Comparison of ENCODE assay signal across 8 cellular contexts in the genomic region with DNA sequence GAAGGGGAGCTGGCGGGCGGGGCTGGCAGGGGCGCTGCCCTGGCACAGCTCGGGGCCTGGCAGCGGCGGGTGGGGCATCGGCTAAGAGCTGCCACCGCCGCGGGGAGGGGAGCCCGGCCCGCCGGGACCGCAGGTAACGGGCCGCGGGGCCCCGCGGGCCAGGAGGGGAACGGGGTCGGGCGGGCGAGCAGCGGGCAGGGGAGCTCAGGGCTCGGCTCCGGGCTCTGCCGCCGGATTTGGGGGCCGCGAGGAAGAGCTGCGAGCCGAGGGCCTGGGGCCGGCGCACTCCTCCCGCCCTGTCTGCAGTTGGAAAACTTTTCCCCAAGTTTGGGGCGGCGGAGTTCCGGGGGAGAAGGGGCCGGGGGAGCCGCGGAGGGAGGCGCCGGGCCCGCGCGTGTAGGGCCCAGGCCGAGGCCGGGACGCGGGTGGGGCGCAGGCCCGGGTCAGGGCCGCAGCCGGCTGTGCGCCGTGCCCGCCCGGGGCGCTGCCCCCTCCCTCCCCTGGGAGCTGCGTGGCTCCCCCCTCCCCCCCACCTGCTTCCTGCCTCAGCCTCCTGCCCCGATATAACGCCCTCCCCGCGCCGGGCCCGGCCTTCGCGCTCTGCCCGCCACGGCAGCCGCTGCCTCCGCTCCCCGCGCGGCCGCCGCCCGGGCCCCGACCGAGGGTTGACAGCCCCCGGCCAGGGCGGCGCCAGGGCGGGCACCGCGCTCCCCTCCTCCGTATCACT. TPM values are rescaled to one million over a fixed set of nuclear protein-coding genes. Genes with fewer than 3 reads are reported as not detected.
DNase-seq lines count a peak whose midpoint lies in the region; ATAC-seq and TF ChIP-seq lines count a peak whose summit lies in the region.

No MANE protein-coding gene starts in this region.

- H3K27me3 Mint-ChIP-seq in activated naive CD8-positive, alpha-beta T cell treated with anti-CD3 and anti-CD28 coated beads, Interleukin-2, amount 50 U/mL, for 24 hours: peaks cover 32% of the 10 kb centered on the region

- peak overlapping the region in 3 of 5 donors; percentile 56 to 68 (median 64) for H3K9ac ChIP-seq in subcutaneous abdominal adipose tissue (ENCODE audit: low read length in 5 of 5)

- no peaks in the 10 kb centered on the region for H3K9me3 Mint-ChIP-seq in activated naive CD8-positive, alpha-beta T cell treated with anti-CD3 and anti-CD28 coated beads, Interleukin-2, amount 50 U/mL, for 24 hours

- H3K27ac ChIP-seq in left lung (peak overlapping the region; percentile 81 to 82), subcutaneous abdominal adipose tissue (ENCODE audit: low read depth, low read length) (peak overlapping the region; percentile 62)

- H3K9me3 ChIP-seq in left lung (no peaks in the 10 kb centered on the region), subcutaneous abdominal adipose tissue (ENCODE audit: control insufficient read depth in 5 of 5, low read length in 5 of 5) (no peaks in the 10 kb centered on the region)

- no peak overlapping the region for H3K27ac Mint-ChIP-seq in activated naive CD8-positive, alpha-beta T cell treated with anti-CD3 and anti-CD28 coated beads, Interleukin-2, amount 50 U/mL, for 24 hours

- H3K36me3 ChIP-seq in left lung: peaks cover 0 to 23% of the 10 kb centered on the region in 2 donors
- H3K36me3 ChIP-seq in subcutaneous abdominal adipose tissue (ENCODE audit: control insufficient read depth in 5 of 5, insufficient read depth in 5 of 5, low read length in 5 of 5): peaks cover 0 to 18% (median 14%) of the 10 kb centered on the region in 5 donors

- peak; percentile 69 for DNase-seq in stimulated activated CD4-positive, alpha-beta T cell treated with anti-CD3 and anti-CD28 coated beads, Interleukin-15, amount 100 ng/mL, for 24 hours
- DNase-seq in stimulated activated CD4-positive, alpha-beta T cell treated with anti-CD3 and anti-CD28 coated beads, Interleukin-12 subunit alpha, Interleukin-12 subunit beta, amount 100 ng/mL, for 4 hours: no peak
- DNase-seq in activated naive CD8-positive, alpha-beta T cell treated with anti-CD3 and anti-CD28 coated beads, Interleukin-2, amount 50 U/mL, for 24 hours: peak; percentile 52
- DNase-seq in left lung (peak in 1 of 2 donors; percentile 87), AG08396 (ENCODE audit: low spot score) (no peak), NCI-H2029 treated with DMSO at 0.1 percent for 48 hours (lab: John Stamatoyannopoulos, UW) (no peak), cerebellar cortex (ENCODE audit: low spot score) (no peak)

- H3K36me3 Mint-ChIP-seq in activated naive CD8-positive, alpha-beta T cell treated with anti-CD3 and anti-CD28 coated beads, Interleukin-2, amount 50 U/mL, for 24 hours (ENCODE audit: low read depth): peaks cover 11% of the 10 kb centered on the region

- intact Hi-C loops in left lung (cut with DNase I): loop anchor here in 1 of 2 donors (5.0 kb wide), 1 partner anchor 187 kb away; no protein-coding TSS in a partner anchor

- H3K4me3 ChIP-seq in left lung: peak overlapping the region; percentile 56 to 57
- H3K4me3 ChIP-seq in subcutaneous abdominal adipose tissue (ENCODE audit: low read depth in 1 of 5, low read length in 5 of 5): peak overlapping the region in 4 of 5 donors; percentile 56 to 75 (median 66)

- peak overlapping the region; percentile 70 for H3K4me3 Mint-ChIP-seq in activated naive CD8-positive, alpha-beta T cell treated with anti-CD3 and anti-CD28 coated beads, Interleukin-2, amount 50 U/mL, for 24 hours

- peaks cover 10 to 80% of the 10 kb centered on the region in 2 donors for H3K27me3 ChIP-seq in left lung
- peaks cover 11 to 40% (median 28%) of the 10 kb centered on the region in 5 donors for H3K27me3 ChIP-seq in subcutaneous abdominal adipose tissue (ENCODE audit: control insufficient read depth in 5 of 5, insufficient read depth in 4 of 5, low read length in 5 of 5)

- H3K4me1 Mint-ChIP-seq in activated naive CD8-positive, alpha-beta T cell treated with anti-CD3 and anti-CD28 coated beads, Interleukin-2, amount 50 U/mL, for 24 hours: peaks cover 35% of the 10 kb centered on the region

- TF ChIP-seq CTCF in left lung (IDR thresholded peaks at IDR 0.05): no peak

- H3K4me1 ChIP-seq in left lung (peaks cover 31 to 85% of the 10 kb centered on the region in 2 donors), subcutaneous abdominal adipose tissue (ENCODE audit: control insufficient read depth in 5 of 5, insufficient read depth in 5 of 5, low read length in 5 of 5) (peaks cover 5 to 83% (median 48%) of the 10 kb centered on the region in 5 donors)

- ATAC-seq in activated naive CD8-positive, alpha-beta T cell treated with anti-CD3 and anti-CD28 coated beads, Interleukin-2, amount 50 U/mL, for 24 hours: no peak
- no peak for ATAC-seq in left lung

RNA-seq across cellular contexts. Expression of a gene that starts 0.8 kb away (rescaled TPM):
- 10 to 100 TPM; 25.5 to 28.2 TPM for total RNA-seq in left lung

RNA-seq across cellular contexts. Expression of a gene that starts 13.8 kb away (rescaled TPM):
- 10 to 100 TPM; 26.1 to 28.7 TPM for total RNA-seq in left lung

RNA-seq across cellular contexts. Expression of a gene that starts 25.7 kb away (rescaled TPM):
- 10 to 100 TPM; 30.7 to 36.0 TPM for total RNA-seq in left lung

RNA-seq across cellular contexts. Expression of a gene that starts 30.5 kb away (rescaled TPM):
- 1 to 10 TPM; 2.7 to 5.1 TPM for total RNA-seq in left lung

Comparison
In these comparisons a context has a peak if more than half of its experiments do, and no peak if none do; other contexts are left out.
1. DNase-seq: peak in stimulated activated CD4-positive, alpha-beta T cell treated with anti-CD3 and anti-CD28 coated beads, Interleukin-15, amount 100 ng/mL, for 24 hours (single experiment) and activated naive CD8-positive, alpha-beta T cell treated with anti-CD3 and anti-CD28 coated beads, Interleukin-2, amount 50 U/mL, for 24 hours (single experiment); none in stimulated activated CD4-positive, alpha-beta T cell treated with anti-CD3 and anti-CD28 coated beads, Interleukin-12 subunit alpha, Interleukin-12 subunit beta, amount 100 ng/mL, for 4 hours (single experiment), AG08396 (single experiment), NCI-H2029 treated with DMSO at 0.1 percent for 48 hours (single experiment) and cerebellar cortex (single experiment).